8 cellular contexts compared by ENCODE assay signal in the genomic region with DNA sequence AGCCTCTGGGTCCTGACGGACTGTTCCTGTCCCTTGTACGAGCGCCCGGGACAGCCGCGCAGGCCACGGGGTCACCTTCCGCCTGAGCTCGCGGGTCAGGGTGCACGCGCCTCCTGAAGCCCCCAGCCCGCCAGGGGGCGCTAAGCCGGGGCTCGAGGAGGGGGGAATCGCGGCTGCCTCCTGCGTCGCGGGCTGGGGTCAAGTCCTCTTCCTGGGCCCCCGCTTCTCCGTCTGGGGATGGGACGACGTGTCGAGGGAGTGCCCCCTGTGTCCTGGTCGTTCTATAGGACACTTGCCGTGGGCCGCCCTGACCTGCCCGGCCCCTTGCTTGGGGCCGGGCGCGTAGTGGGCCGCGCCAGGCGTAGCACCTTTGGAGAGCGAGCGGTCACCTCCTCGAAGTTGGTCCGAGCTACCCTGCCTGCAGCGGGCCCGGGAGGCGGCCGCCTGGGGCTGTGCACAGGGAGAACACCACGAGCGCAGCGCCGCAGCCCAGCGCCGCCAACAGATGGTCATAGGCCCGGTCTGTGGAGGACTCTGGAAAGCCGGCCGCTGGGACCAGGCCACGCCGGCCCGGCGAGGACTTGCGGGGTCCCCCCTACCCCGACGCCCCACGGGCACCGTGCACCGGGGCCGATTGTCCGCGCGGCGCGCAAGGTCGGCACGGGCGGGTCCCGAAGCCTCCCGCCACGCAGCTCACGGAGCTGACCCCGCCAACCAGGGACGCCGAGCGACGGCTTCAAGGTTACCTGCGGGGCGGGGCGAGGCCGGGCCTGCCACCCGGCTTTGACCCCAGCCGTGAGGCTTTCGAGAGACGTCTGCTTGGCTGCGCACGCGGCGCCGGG. TPM values are rescaled to one million over a fixed set of nuclear protein-coding genes. Genes with fewer than 3 reads are reported as not detected.
DNase-seq lines count a peak whose midpoint lies in the region; ATAC-seq and TF ChIP-seq lines count a peak whose summit lies in the region.

No MANE protein-coding gene starts in this region.

- H3K9me3 ChIP-seq in HCT116 (ENCODE audit: control insufficient read depth in 1 of 2, insufficient read depth in 1 of 2, low read depth in 1 of 2, low read length in 2 of 2) (no peaks in the 10 kb centered on the region), mucosa of rectum (ENCODE audit: control insufficient read depth in 2 of 2, low read length in 2 of 2) (no peaks in the 10 kb centered on the region)

- no peak overlapping the region for H3K27ac Mint-ChIP-seq in activated CD8-positive, alpha-beta memory T cell treated with anti-CD3 and anti-CD28 coated beads, Interleukin-2, amount 10 ng/mL, durations not matched to agents 7 days and 5 days

- POLR2A ChIA-PET in HCT116 (lab: Charles Lee), result interaction anchor here (0.6 kb wide), 1 partner anchor 581 kb away, joined by 3 read pairs; no protein-coding TSS in a partner anchor

- no peaks in the 10 kb centered on the region for H3K36me3 ChIP-seq in HCT116 (ENCODE audit: control insufficient read depth in 1 of 2, insufficient read depth in 2 of 2, low read length in 2 of 2)
- H3K36me3 ChIP-seq in mucosa of rectum (ENCODE audit: control insufficient read depth in 2 of 2, insufficient read depth in 2 of 2, low read length in 2 of 2), result no peaks in the 10 kb centered on the region

- BruUV-seq in HCT116 (replicated peaks; lab: Mats Ljungman, UMichigan), result no TSS peak

- H3K4me1 ChIP-seq in HCT116 (ENCODE audit: control insufficient read depth in 1 of 2, insufficient read depth in 2 of 2, low read length in 2 of 2), result peaks cover 8 to 42% of the 10 kb centered on the region in 2 experiments
- H3K4me1 ChIP-seq in mucosa of rectum (ENCODE audit: control insufficient read depth in 2 of 2, insufficient read depth in 2 of 2, low read length in 2 of 2), result peaks cover 41 to 47% of the 10 kb centered on the region in 2 donors

- CTCF ChIA-PET in HCT116 (lab: Charles Lee), result interaction anchor here (1.0 to 4.6 kb wide), 7 partner anchors 9 to 317 kb away, joined by 3 to 62 read pairs (median 5); no protein-coding TSS in a partner anchor
- CTCF ChIA-PET in activated CD8-positive, alpha-beta memory T cell treated with anti-CD3 and anti-CD28 coated beads, Interleukin-2, amount 10 ng/mL, durations not matched to agents 7 days and 5 days (lab: Charles Lee), result interaction anchor here (0.7 to 6.9 kb wide), 44 partner anchors 10 to 1616 kb away, joined by 3 to 298 read pairs (median 6); partner anchors contain the start of gene GVQW3

- H4K20me1 ChIP-seq in HCT116 (ENCODE audit: insufficient read depth), result no peaks in the 10 kb centered on the region

- DNase-seq in HCT116 (ENCODE audit: low read depth, low spot score), result no peak
- peak; percentile 6 for DNase-seq in NCI-H82 treated with DMSO at 0.1 percent for 48 hours (lab: John Stamatoyannopoulos, UW; ENCODE audit: unreplicated experiment)
- peak; percentile 82 for DNase-seq in activated CD8-positive, alpha-beta memory T cell treated with anti-CD3 and anti-CD28 coated beads, Interleukin-2, amount 10 ng/mL, durations not matched to agents 7 days and 5 days
- no peak for DNase-seq in epithelial cell of proximal tubule (ENCODE audit: low read depth)
- peak; percentile 71 for DNase-seq in stimulated activated CD8-positive, alpha-beta memory T cell treated with anti-CD3 and anti-CD28 coated beads, Interleukin-4, amount 100 ng/mL, for 24 hours (ENCODE audit: low read depth)

- intact Hi-C loops in HCT116 (cut with micrococcal nuclease), result no loop called here

- no peak overlapping the region for H3K27ac ChIP-seq in C4-2B
- no peak overlapping the region for H3K27ac ChIP-seq in HCT116 (ENCODE audit: low read depth, low read length)
- peak overlapping the region in 1 of 2 donors; percentile 27 for H3K27ac ChIP-seq in mucosa of rectum (ENCODE audit: low read depth in 2 of 2, low read length in 2 of 2)

- H3K27me3 Mint-ChIP-seq in activated CD8-positive, alpha-beta memory T cell treated with anti-CD3 and anti-CD28 coated beads, Interleukin-2, amount 10 ng/mL, durations not matched to agents 7 days and 5 days, result peaks cover 72% of the 10 kb centered on the region

- H3K9ac ChIP-seq in HCT116 (ENCODE audit: low read length) (no peak overlapping the region), mucosa of rectum (ENCODE audit: low read depth in 1 of 2, low read length in 2 of 2) (peak overlapping the region; percentile 52 to 76)

- ATAC-seq in HCT116 (peak; percentile 18), HG03196 (IDR thresholded peaks at IDR 0.05; ENCODE audit: unreplicated experiment) (no peak)
- peak; percentile 68 for ATAC-seq in activated CD8-positive, alpha-beta memory T cell treated with anti-CD3 and anti-CD28 coated beads, Interleukin-2, amount 10 ng/mL, durations not matched to agents 7 days and 5 days

- H3K79me2 ChIP-seq in HCT116 (ENCODE audit: insufficient read depth, low read length), result no peaks in the 10 kb centered on the region

- RAD21 ChIA-PET in HCT116 (lab: Charles Lee; ENCODE audit: low non-redundant PET in 1 of 2, low total read pairs in 2 of 2, uncharacterized antibody in 2 of 2, unreplicated experiment in 2 of 2), result interaction anchor here (1.5 to 2.4 kb wide), 3 partner anchors 108 to 110 kb away, joined by 3 to 14 read pairs (median 12); no protein-coding TSS in a partner anchor

- H3K27me3 ChIP-seq in HCT116 (ENCODE audit: insufficient read depth, low read length) (peaks cover 13% of the 10 kb centered on the region; the same call in 1 of the 2 replicates), mucosa of rectum (ENCODE audit: control insufficient read depth in 2 of 2, insufficient read depth in 2 of 2, low read length in 2 of 2) (peaks cover 19 to 35% of the 10 kb centered on the region in 2 donors)

- TF ChIP-seq CTCF in C4-2B (conservative IDR thresholded peaks at IDR 0.05) (peak; percentile 88), HCT116 (IDR thresholded peaks at IDR 0.05 in 2 of 3, conservative IDR thresholded peaks at IDR 0.05 in 1 of 3; ENCODE audit: borderline replicate concordance in 1 of 3, insufficient read depth in 1 of 3, low read depth in 2 of 3, low read length in 2 of 3) (peak in 2 of 3 experiments; percentile 67 to 75; a peak in 5 of 6 replicates), epithelial cell of proximal tubule (conservative IDR thresholded peaks at IDR 0.05; ENCODE audit: low read depth, low read length) (peak; percentile 69)

- H3K4me3 ChIP-seq in HCT116 (replicated peaks in 1 of 2; ENCODE audit: low read depth in 1 of 2, low read length in 2 of 2) (no peak overlapping the region), epithelial cell of proximal tubule (ENCODE audit: low read depth, low read length) (peak overlapping the region; percentile 49), mucosa of rectum (ENCODE audit: low read length in 2 of 2) (peak overlapping the region; percentile 75 to 79)

- H2AFZ ChIP-seq in HCT116 (ENCODE audit: low read depth, low read length, poor library complexity, severe bottlenecking), result no peak overlapping the region

- H3K36me3 Mint-ChIP-seq in activated CD8-positive, alpha-beta memory T cell treated with anti-CD3 and anti-CD28 coated beads, Interleukin-2, amount 10 ng/mL, durations not matched to agents 7 days and 5 days, result no peaks in the 10 kb centered on the region

- H3K4me3 Mint-ChIP-seq in activated CD8-positive, alpha-beta memory T cell treated with anti-CD3 and anti-CD28 coated beads, Interleukin-2, amount 10 ng/mL, durations not matched to agents 7 days and 5 days, result peak overlapping the region; percentile 73

- H3K4me1 Mint-ChIP-seq in activated CD8-positive, alpha-beta memory T cell treated with anti-CD3 and anti-CD28 coated beads, Interleukin-2, amount 10 ng/mL, durations not matched to agents 7 days and 5 days, result peaks cover 17% of the 10 kb centered on the region

- H3K4me2 ChIP-seq in HCT116 (ENCODE audit: low read length), result peak overlapping the region; percentile 74

- peak; percentile 22; the same call in 1 of the 2 replicates for TF ChIP-seq RAD21 in HCT116 (IDR thresholded peaks at IDR 0.05; ENCODE audit: low read depth)

- TF ChIP-seq POLR2A in HCT116 (IDR thresholded peaks at IDR 0.05; ENCODE audit: borderline replicate concordance, extremely low read depth, insufficient read depth, insufficient read length), result no peak

- H3K9me3 Mint-ChIP-seq in activated CD8-positive, alpha-beta memory T cell treated with anti-CD3 and anti-CD28 coated beads, Interleukin-2, amount 10 ng/mL, durations not matched to agents 7 days and 5 days (ENCODE audit: low read depth), result no peaks in the 10 kb centered on the region

- H3K9me2 ChIP-seq in HCT116 (ENCODE audit: insufficient read depth), result no peaks in the 10 kb centered on the region

TF ChIP-seq in HCT116, 20 proteins besides CTCF, POLR2A, EP300 and RAD21:
- TF ChIP-seq, protein P1, sequence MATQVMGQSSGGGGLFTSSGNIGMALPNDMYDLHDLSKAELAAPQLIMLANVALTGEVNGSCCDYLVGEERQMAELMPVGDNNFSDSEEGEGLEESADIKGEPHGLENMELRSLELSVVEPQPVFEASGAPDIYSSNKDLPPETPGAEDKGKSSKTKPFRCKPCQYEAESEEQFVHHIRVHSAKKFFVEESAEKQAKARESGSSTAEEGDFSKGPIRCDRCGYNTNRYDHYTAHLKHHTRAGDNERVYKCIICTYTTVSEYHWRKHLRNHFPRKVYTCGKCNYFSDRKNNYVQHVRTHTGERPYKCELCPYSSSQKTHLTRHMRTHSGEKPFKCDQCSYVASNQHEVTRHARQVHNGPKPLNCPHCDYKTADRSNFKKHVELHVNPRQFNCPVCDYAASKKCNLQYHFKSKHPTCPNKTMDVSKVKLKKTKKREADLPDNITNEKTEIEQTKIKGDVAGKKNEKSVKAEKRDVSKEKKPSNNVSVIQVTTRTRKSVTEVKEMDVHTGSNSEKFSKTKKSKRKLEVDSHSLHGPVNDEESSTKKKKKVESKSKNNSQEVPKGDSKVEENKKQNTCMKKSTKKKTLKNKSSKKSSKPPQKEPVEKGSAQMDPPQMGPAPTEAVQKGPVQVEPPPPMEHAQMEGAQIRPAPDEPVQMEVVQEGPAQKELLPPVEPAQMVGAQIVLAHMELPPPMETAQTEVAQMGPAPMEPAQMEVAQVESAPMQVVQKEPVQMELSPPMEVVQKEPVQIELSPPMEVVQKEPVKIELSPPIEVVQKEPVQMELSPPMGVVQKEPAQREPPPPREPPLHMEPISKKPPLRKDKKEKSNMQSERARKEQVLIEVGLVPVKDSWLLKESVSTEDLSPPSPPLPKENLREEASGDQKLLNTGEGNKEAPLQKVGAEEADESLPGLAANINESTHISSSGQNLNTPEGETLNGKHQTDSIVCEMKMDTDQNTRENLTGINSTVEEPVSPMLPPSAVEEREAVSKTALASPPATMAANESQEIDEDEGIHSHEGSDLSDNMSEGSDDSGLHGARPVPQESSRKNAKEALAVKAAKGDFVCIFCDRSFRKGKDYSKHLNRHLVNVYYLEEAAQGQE (IDR thresholded peaks at IDR 0.05; ENCODE audit: low read depth), result no peak
- no peak for TF ChIP-seq EGR1 (IDR thresholded peaks at IDR 0.05; ENCODE audit: low read depth)

RNA-seq across cellular contexts. Expression of gene WNT11, which starts 2.7 kb away (rescaled TPM):
- total RNA-seq in HCT116 (2021; ENCODE audit: unreplicated experiment) (1.9 TPM), epithelial cell of proximal tubule (not detected in 2 replicates)
- polyA plus RNA-seq in HCT116 (2012), result 0.61 and 1.3 TPM in 2 replicates
- 1 to 10 TPM in 1 of 2 experiments, under 1 TPM in 1; 0.96 to 2.0 TPM for total RNA-seq in activated CD8-positive, alpha-beta memory T cell treated with anti-CD3 and anti-CD28 coated beads, Interleukin-2, amount 10 ng/mL, durations not matched to agents 7 days and 5 days

Comparison
In these comparisons a context has a peak if more than half of its experiments do, and no peak if none do; other contexts are left out.
1. DNase-seq: peak in NCI-H82 treated with DMSO at 0.1 percent for 48 hours (single experiment), activated CD8-positive, alpha-beta memory T cell treated with anti-CD3 and anti-CD28 coated beads, Interleukin-2, amount 10 ng/mL, durations not matched to agents 7 days and 5 days (single experiment) and stimulated activated CD8-positive, alpha-beta memory T cell treated with anti-CD3 and anti-CD28 coated beads, Interleukin-4, amount 100 ng/mL, for 24 hours (single experiment); none in HCT116 (single experiment) and epithelial cell of proximal tubule (single experiment).
2. H3K4me3 ChIP-seq: peak in epithelial cell of proximal tubule (single experiment) and mucosa of rectum (2 of 2); none in HCT116 (0 of 2).
3. Peak in every context shown above with its lines, with median percentiles within 50 percentile points of each other: CTCF ChIP-seq.